Comparison of ENCODE assay signal across 1 cellular context in the genomic region with DNA sequence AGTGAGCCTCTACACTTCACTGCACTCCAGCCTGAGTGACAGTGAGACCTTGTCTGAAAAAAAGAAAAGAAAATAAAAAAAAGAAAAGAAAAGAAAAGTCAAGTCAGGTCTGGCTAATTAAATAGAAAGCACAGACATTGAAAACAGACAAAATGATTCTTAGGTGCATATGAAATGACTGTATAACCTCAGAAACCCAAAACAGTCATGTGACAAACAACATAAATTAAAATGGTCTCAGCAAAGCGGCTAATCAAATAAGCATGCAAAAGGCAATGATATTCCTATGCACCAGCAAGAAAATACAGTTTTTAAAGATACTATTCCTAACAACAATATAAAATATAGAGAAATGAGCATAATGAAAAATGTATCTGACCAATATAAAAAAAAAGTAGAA.
A peak's percentile ranks its signal among the peaks of the same experiment; 100 is the strongest.
TF ChIP-seq lines count a peak whose summit lies in the region.

No MANE protein-coding gene starts in this region.

TF ChIP-seq in GM12878, 131 proteins besides CTCF, POLR2A, EP300 and RAD21:
- TF ChIP-seq, protein P1, sequence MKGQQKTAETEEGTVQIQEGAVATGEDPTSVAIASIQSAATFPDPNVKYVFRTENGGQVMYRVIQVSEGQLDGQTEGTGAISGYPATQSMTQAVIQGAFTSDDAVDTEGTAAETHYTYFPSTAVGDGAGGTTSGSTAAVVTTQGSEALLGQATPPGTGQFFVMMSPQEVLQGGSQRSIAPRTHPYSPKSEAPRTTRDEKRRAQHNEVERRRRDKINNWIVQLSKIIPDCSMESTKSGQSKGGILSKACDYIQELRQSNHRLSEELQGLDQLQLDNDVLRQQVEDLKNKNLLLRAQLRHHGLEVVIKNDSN (IDR thresholded peaks at IDR 0.05; ENCODE audit: borderline replicate concordance, extremely low read length, insufficient read depth, low read depth, low read length): no peak
- TF ChIP-seq, protein P2, sequence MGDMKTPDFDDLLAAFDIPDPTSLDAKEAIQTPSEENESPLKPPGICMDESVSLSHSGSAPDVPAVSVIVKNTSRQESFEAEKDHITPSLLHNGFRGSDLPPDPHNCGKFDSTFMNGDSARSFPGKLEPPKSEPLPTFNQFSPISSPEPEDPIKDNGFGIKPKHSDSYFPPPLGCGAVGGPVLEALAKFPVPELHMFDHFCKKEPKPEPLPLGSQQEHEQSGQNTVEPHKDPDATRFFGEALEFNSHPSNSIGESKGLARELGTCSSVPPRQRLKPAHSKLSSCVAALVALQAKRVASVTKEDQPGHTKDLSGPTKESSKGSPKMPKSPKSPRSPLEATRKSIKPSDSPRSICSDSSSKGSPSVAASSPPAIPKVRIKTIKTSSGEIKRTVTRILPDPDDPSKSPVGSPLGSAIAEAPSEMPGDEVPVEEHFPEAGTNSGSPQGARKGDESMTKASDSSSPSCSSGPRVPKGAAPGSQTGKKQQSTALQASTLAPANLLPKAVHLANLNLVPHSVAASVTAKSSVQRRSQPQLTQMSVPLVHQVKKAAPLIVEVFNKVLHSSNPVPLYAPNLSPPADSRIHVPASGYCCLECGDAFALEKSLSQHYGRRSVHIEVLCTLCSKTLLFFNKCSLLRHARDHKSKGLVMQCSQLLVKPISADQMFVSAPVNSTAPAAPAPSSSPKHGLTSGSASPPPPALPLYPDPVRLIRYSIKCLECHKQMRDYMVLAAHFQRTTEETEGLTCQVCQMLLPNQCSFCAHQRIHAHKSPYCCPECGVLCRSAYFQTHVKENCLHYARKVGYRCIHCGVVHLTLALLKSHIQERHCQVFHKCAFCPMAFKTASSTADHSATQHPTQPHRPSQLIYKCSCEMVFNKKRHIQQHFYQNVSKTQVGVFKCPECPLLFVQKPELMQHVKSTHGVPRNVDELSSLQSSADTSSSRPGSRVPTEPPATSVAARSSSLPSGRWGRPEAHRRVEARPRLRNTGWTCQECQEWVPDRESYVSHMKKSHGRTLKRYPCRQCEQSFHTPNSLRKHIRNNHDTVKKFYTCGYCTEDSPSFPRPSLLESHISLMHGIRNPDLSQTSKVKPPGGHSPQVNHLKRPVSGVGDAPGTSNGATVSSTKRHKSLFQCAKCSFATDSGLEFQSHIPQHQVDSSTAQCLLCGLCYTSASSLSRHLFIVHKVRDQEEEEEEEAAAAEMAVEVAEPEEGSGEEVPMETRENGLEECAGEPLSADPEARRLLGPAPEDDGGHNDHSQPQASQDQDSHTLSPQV (IDR thresholded peaks at IDR 0.05): no peak
- TF ChIP-seq MYC (IDR thresholded peaks at IDR 0.05; ENCODE audit: insufficient read depth, insufficient read length, insufficient replicate concordance, low read length, severe bottlenecking): no peak
- TF ChIP-seq, protein P3, sequence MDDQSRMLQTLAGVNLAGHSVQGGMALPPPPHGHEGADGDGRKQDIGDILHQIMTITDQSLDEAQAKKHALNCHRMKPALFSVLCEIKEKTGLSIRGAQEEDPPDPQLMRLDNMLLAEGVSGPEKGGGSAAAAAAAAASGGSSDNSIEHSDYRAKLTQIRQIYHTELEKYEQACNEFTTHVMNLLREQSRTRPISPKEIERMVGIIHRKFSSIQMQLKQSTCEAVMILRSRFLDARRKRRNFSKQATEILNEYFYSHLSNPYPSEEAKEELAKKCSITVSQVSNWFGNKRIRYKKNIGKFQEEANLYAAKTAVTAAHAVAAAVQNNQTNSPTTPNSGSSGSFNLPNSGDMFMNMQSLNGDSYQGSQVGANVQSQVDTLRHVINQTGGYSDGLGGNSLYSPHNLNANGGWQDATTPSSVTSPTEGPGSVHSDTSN (IDR thresholded peaks at IDR 0.05; ENCODE audit: insufficient replicate concordance, low read depth, low read length): no peak
- no peak for TF ChIP-seq CHD4 (IDR thresholded peaks at IDR 0.05)
- TF ChIP-seq, protein P4, sequence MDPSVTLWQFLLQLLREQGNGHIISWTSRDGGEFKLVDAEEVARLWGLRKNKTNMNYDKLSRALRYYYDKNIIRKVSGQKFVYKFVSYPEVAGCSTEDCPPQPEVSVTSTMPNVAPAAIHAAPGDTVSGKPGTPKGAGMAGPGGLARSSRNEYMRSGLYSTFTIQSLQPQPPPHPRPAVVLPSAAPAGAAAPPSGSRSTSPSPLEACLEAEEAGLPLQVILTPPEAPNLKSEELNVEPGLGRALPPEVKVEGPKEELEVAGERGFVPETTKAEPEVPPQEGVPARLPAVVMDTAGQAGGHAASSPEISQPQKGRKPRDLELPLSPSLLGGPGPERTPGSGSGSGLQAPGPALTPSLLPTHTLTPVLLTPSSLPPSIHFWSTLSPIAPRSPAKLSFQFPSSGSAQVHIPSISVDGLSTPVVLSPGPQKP (IDR thresholded peaks at IDR 0.05; ENCODE audit: low read depth, low read length): no peak
- no peak for TF ChIP-seq NFYA (IDR thresholded peaks at IDR 0.05; ENCODE audit: borderline replicate concordance, low read depth, low read length)
- no peak for TF ChIP-seq TBL1XR1 (IDR thresholded peaks at IDR 0.05; ENCODE audit: low read depth, low read length)
- TF ChIP-seq RAD51 (IDR thresholded peaks at IDR 0.05): peak; percentile 70; the same call in 1 of the 2 replicates
- 0 out of 2 replicates have a peak, but pooled peaks have one; percentile 20 for TF ChIP-seq JUNB (IDR thresholded peaks at IDR 0.05)
- no peak for TF ChIP-seq ZNF217 (IDR thresholded peaks at IDR 0.05)
- TF ChIP-seq HDGF (IDR thresholded peaks at IDR 0.05): no peak
- TF ChIP-seq, protein P5, sequence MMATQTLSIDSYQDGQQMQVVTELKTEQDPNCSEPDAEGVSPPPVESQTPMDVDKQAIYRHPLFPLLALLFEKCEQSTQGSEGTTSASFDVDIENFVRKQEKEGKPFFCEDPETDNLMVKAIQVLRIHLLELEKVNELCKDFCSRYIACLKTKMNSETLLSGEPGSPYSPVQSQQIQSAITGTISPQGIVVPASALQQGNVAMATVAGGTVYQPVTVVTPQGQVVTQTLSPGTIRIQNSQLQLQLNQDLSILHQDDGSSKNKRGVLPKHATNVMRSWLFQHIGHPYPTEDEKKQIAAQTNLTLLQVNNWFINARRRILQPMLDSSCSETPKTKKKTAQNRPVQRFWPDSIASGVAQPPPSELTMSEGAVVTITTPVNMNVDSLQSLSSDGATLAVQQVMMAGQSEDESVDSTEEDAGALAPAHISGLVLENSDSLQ (IDR thresholded peaks at IDR 0.05): peak; percentile 85
- peak in 1 of 2 experiments; percentile 24; a peak in 1 of 4 replicates for TF ChIP-seq BHLHE40 (IDR thresholded peaks at IDR 0.05; ENCODE audit: borderline replicate concordance in 1 of 2, low read depth in 2 of 2, low read length in 1 of 2)
- peak; percentile 33 for TF ChIP-seq RUNX3 (IDR thresholded peaks at IDR 0.05; ENCODE audit: low read length)
